10 cellular contexts compared by ENCODE assay signal in genomic region chr18:25298853-25299274, GRCh38. TPM values are rescaled to one million over a fixed set of nuclear protein-coding genes. Genes with fewer than 3 reads are reported as not detected.
A peak's percentile ranks its signal among the peaks of the same experiment; 100 is the strongest.
DNase-seq lines count a peak whose midpoint lies in the region; ATAC-seq and TF ChIP-seq lines count a peak whose summit lies in the region.
"Had no signal": no experiment of that assay in that cellular context is flagged by ENCODE, and none has a peak within 500 bp of the region (broad histone marks: within the 10 kb centered on the region; RNA-seq: fewer than 3 reads in every experiment).

No MANE protein-coding gene starts in this region.

- peaks cover under 1% of the 10 kb centered on the region for H4K20me1 ChIP-seq in smooth muscle cell (ENCODE audit: low read depth)

- H3K4me3 Mint-ChIP-seq in HFFc6: peak overlapping the region; percentile 68

- H2AFZ ChIP-seq in smooth muscle cell (ENCODE audit: low read depth): no peak overlapping the region

- H3K27ac Mint-ChIP-seq in HFFc6: peak overlapping the region; percentile 92

- DNase-seq in HFFc6: peak; percentile 90
- peak; percentile 76 for DNase-seq in UCSD-AML1 (lab: John Stamatoyannopoulos, UW; ENCODE audit: unreplicated experiment)
- DNase-seq in cardiac septum (ENCODE audit: low spot score): peak; percentile 77
- no peak for DNase-seq in smooth muscle cell (lab: John Stamatoyannopoulos, UW; ENCODE audit: unreplicated experiment)
- no peak for DNase-seq in stimulated activated CD4-positive, alpha-beta T cell treated with anti-CD3 and anti-CD28 coated beads, Interleukin-1b, Interleukin-23, amount 100 ng/mL, for 48 hours
- no peak for DNase-seq in GOT3 (lab: John Stamatoyannopoulos, UW)
- DNase-seq: activated CD4-positive, alpha-beta T cell treated with anti-CD3 and anti-CD28 coated beads for 4 hours; NCI-H187 had no signal

- ATAC-seq in HG02970 (IDR thresholded peaks at IDR 0.05; ENCODE audit: low FRiP score, unreplicated experiment): no peak
- no peak for ATAC-seq in HG03139 (IDR thresholded peaks at IDR 0.05; ENCODE audit: unreplicated experiment)

- H3K4me3 ChIP-seq in smooth muscle cell: no peak overlapping the region

- H3K4me2 ChIP-seq in smooth muscle cell: peak overlapping the region; percentile 67

- H3K9me3 Mint-ChIP-seq in HFFc6: no peaks in the 10 kb centered on the region

- H3K27ac ChIP-seq in smooth muscle cell (ENCODE audit: low read depth): peak overlapping the region; percentile 94

- H3F3A ChIP-seq in smooth muscle cell (ENCODE audit: low read depth): peaks cover 4% of the 10 kb centered on the region

- H3K9ac ChIP-seq in smooth muscle cell (ENCODE audit: low read depth): peak overlapping the region; percentile 77

- intact Hi-C loops in cardiac septum (cut with DNase I): no loop called here

- no peak for TF ChIP-seq CTCF in HFFc6 (IDR thresholded peaks at IDR 0.05)
- TF ChIP-seq CTCF in smooth muscle cell (IDR thresholded peaks at IDR 0.05; ENCODE audit: borderline replicate concordance, insufficient read depth, poor library complexity, severe bottlenecking): no peak

- no peaks in the 10 kb centered on the region for H3K36me3 Mint-ChIP-seq in HFFc6 (ENCODE audit: low read depth)

- no peaks in the 10 kb centered on the region for H3K9me3 ChIP-seq in smooth muscle cell (replicated peaks; ENCODE audit: low read depth)

- H3K4me1 ChIP-seq in smooth muscle cell (ENCODE audit: low read depth): peaks cover 20% of the 10 kb centered on the region

- no peaks in the 10 kb centered on the region for H3K36me3 ChIP-seq in smooth muscle cell (ENCODE audit: low read depth)

- H3K27me3 Mint-ChIP-seq in HFFc6 (ENCODE audit: insufficient read depth): no peaks in the 10 kb centered on the region

- peaks cover 19% of the 10 kb centered on the region for H3K4me1 Mint-ChIP-seq in HFFc6 (ENCODE audit: low read depth)

- peaks cover 31% of the 10 kb centered on the region for H3K79me2 ChIP-seq in smooth muscle cell (ENCODE audit: low read depth)

- 30% methylated on average over 4 of the region's 4 CpGs for WGBS in smooth muscle cell (ENCODE audit: low lambda C conversion rate)

- no peaks in the 10 kb centered on the region for H3K27me3 ChIP-seq in smooth muscle cell (ENCODE audit: low read depth)

RNA-seq across cellular contexts. Expression of gene ZNF521, which starts 53.1 kb away (rescaled TPM):
- 1 to 10 TPM in 2 of 6 experiments, under 1 TPM in 4; 0.27 to 5.3 (median 0.84) TPM for total RNA-seq in HFFc6 (2021; fragmentation: NEBNext Ultra II Directional; extraction: Animal tissue kit (Norgen Biotek cat#: 25700))
- total RNA-seq in cardiac septum (15.4 TPM), smooth muscle cell (36.4 and 43.8 TPM in 2 replicates)
- 19.9 and 21.8 TPM in 2 replicates for polyA plus RNA-seq in smooth muscle cell

Comparison
In these comparisons a context has a peak if more than half of its experiments do, and no peak if none do; other contexts are left out.
1. DNase-seq: peak in HFFc6 (single experiment), UCSD-AML1 (single experiment) and cardiac septum (single experiment); none in smooth muscle cell (single experiment), stimulated activated CD4-positive, alpha-beta T cell treated with anti-CD3 and anti-CD28 coated beads, Interleukin-1b, Interleukin-23, amount 100 ng/mL, for 48 hours (single experiment) and GOT3 (single experiment).